22 cellular contexts compared by ENCODE assay signal in the genomic region with DNA sequence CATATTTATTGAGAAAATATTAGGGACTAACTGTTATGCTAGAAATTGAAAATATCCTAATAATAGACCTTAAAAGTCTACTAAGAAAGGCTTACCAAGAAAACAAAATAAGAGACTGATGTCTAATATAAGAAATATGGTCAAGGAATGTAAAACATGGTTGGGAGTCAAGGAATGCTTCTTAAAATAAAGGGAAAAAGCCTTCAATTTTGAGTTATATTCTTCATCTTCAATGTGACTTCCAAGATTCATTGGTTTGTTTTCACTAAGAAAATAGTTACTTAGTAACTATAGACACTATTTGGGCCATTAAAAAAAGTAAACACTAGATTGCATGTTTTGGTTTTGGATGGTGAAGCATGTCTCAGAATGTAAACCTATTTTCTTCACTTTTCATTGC.
DNase-seq lines count a peak whose midpoint lies in the region; ATAC-seq and TF ChIP-seq lines count a peak whose summit lies in the region.
"Had no signal": no experiment of that assay in that cellular context is flagged by ENCODE, and none has a peak within 500 bp of the region (broad histone marks: within the 10 kb centered on the region; RNA-seq: fewer than 3 reads in every experiment).

No MANE protein-coding gene starts in this region.

- intact Hi-C loops in ascending aorta (cut with DNase I): loop anchor here (1.0 kb wide), 1 partner anchor 62 kb away; no protein-coding TSS in a partner anchor
- intact Hi-C loops in dorsolateral prefrontal cortex (cut with DNase I): no loop called here

- no peak overlapping the region for H3K9ac ChIP-seq in GM23248
- H3K9ac ChIP-seq: SK-N-SH had no signal

- peak; percentile 26 for ATAC-seq in thoracic aorta (ENCODE audit: insufficient number of reproducible peaks, low FRiP score, low read depth)
- ATAC-seq in GM21447 (IDR thresholded peaks at IDR 0.05; ENCODE audit: unreplicated experiment): no peak

- no peaks in the 10 kb centered on the region for H4K20me1 ChIP-seq in GM23248 (ENCODE audit: insufficient read depth)

- peaks cover 23% of the 10 kb centered on the region; the same call in 1 of the 2 replicates for H3K27me3 ChIP-seq in GM23248 (replicated peaks; ENCODE audit: insufficient read depth)
- H3K27me3 ChIP-seq in ascending aorta: no peaks in the 10 kb centered on the region
- H3K27me3 ChIP-seq in thoracic aorta (replicated peaks; ENCODE audit: insufficient read depth): no peaks in the 10 kb centered on the region
- no peaks in the 10 kb centered on the region for H3K27me3 ChIP-seq in dorsolateral prefrontal cortex
- H3K27me3 ChIP-seq: MG63 had no signal

- no peaks in the 10 kb centered on the region for H3K9me3 ChIP-seq in GM23248 (ENCODE audit: low read depth)
- H3K9me3 ChIP-seq in ascending aorta: no peaks in the 10 kb centered on the region
- H3K9me3 ChIP-seq in thoracic aorta: no peaks in the 10 kb centered on the region
- H3K9me3 ChIP-seq: MG63, SK-N-SH had no signal

- in situ Hi-C loops in GM23248 (cut with MboI): no loop called here

- H3K27ac ChIP-seq in GM23248: 0 out of 2 replicates have a peak overlapping the region, but pooled peaks have one; percentile 14
- H3K27ac ChIP-seq in ascending aorta: peak overlapping the region; percentile 60 to 74
- H3K27ac ChIP-seq in thoracic aorta: peak overlapping the region; percentile 67 to 72
- no peak overlapping the region for H3K27ac ChIP-seq in dorsolateral prefrontal cortex
- H3K27ac ChIP-seq: HL-60 had no signal

- H3K4me3 ChIP-seq in GM23248: no peak overlapping the region
- H3K4me3 ChIP-seq in ascending aorta: no peak overlapping the region
- H3K4me3 ChIP-seq in thoracic aorta: no peak overlapping the region
- H3K4me3 ChIP-seq in dorsolateral prefrontal cortex: no peak overlapping the region
- H3K4me3 ChIP-seq: MG63 had no signal

- no peaks in the 10 kb centered on the region for H3K36me3 ChIP-seq in GM23248 (ENCODE audit: low read depth)
- no peaks in the 10 kb centered on the region for H3K36me3 ChIP-seq in ascending aorta
- no peaks in the 10 kb centered on the region for H3K36me3 ChIP-seq in thoracic aorta
- H3K36me3 ChIP-seq: MG63 had no signal

- H2AFZ ChIP-seq in GM23248: no peak overlapping the region

- TF ChIP-seq CTCF in ascending aorta (IDR thresholded peaks at IDR 0.05) (no peak), thoracic aorta (IDR thresholded peaks at IDR 0.05) (no peak), dorsolateral prefrontal cortex (IDR thresholded peaks at IDR 0.05 in 54 of 56, conservative IDR thresholded peaks at IDR 0.05 in 2 of 56; ENCODE audit: low read depth in 1 of 56, partially characterized antibody in 56 of 56) (no peak)

- H3K79me2 ChIP-seq in GM23248 (ENCODE audit: insufficient read depth): no peaks in the 10 kb centered on the region

- H3K9me2 ChIP-seq in GM23248 (ENCODE audit: insufficient read depth): no peaks in the 10 kb centered on the region
- H3K9me2 ChIP-seq: SK-N-SH had no signal

- H3K4me2 ChIP-seq in GM23248 (ENCODE audit: unreplicated experiment): no peak overlapping the region
- H3K4me2 ChIP-seq: SK-N-SH had no signal

- H3F3A ChIP-seq in GM23248 (ENCODE audit: insufficient read depth): peaks cover 5% of the 10 kb centered on the region; the same call in 1 of the 2 replicates

- DNase-seq in GM23248: no peak
- DNase-seq in ascending aorta (ENCODE audit: low spot score in 2 of 2): no peak
- DNase-seq in kidney tubule cell (ENCODE audit: low spot score): peak; percentile 54
- no peak for DNase-seq in thoracic aorta (ENCODE audit: low spot score)
- no peak for DNase-seq in dorsolateral prefrontal cortex
- no peak for DNase-seq in HUDEP-2 (lab: John Stamatoyannopoulos, UW; ENCODE audit: unreplicated experiment in 76 of 76)
- no peak for DNase-seq in activated CD4-positive, alpha-beta T cell treated with anti-CD3 and anti-CD28 coated beads, Interleukin-2, amount 50 U/mL, for 4 hours
- DNase-seq: DMS153, GF-D8, Karpas-422, MG63, NCI-H1048, NCI-H1436, NCI-H1930, NCI-H2171, NCI-H446, NCI-H69, RPMI8226, SHP77 treated with DMSO at 0.1 percent for 48 hours, SK-N-SH had no signal

- H3K4me1 ChIP-seq in GM23248 (ENCODE audit: insufficient read depth) (peaks cover 10% of the 10 kb centered on the region; the same call in 1 of the 2 replicates), ascending aorta (peaks cover 0 to 17% of the 10 kb centered on the region in 2 donors), thoracic aorta (ENCODE audit: control insufficient read depth in 1 of 2, low read depth in 2 of 2) (peaks cover 4 to 25% of the 10 kb centered on the region in 2 donors)

Comparison
In these comparisons a context has a peak if more than half of its experiments do, and no peak if none do; other contexts are left out.
1. H3K27ac ChIP-seq: peak in GM23248 (single experiment), ascending aorta (2 of 2) and thoracic aorta (2 of 2); none in dorsolateral prefrontal cortex (0 of 59).